Comparison of ENCODE assay signal across 17 cellular contexts in the genomic region with DNA sequence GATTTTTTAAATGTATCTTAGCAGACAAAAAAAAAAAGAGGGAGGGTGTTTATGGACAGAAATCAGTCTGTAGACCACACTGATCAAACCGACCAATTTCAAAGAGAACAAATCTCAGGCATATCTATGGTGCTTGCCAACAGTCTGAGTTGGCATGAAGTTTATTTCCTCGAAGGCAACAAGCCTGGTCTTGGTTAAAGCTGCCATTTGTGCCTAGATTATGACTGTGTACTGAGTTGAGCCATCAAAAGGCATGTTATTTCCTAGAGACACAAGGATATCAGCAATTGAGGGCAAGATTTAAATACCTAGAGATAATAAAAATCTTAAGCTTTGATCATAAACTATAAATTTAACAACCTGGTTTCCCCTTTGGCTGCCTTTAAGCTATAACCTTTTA.
DNase-seq lines count a peak whose midpoint lies in the region; ATAC-seq, FAIRE-seq and TF ChIP-seq lines count a peak whose summit lies in the region.
"Had no signal": no experiment of that assay in that cellular context is flagged by ENCODE, and none has a peak within 500 bp of the region (broad histone marks: within the 10 kb centered on the region; RNA-seq: fewer than 3 reads in every experiment).

No MANE protein-coding gene starts in this region.

- no peaks in the 10 kb centered on the region for H3K27me3 Mint-ChIP-seq in MCF 10A (ENCODE audit: insufficient read depth, unreplicated experiment)
- H3K27me3 Mint-ChIP-seq: CD8-positive, alpha-beta memory T cell had no signal

- H3K4me1 ChIP-seq in breast epithelium (no peaks in the 10 kb centered on the region), keratinocyte (ENCODE audit: control insufficient read depth, extremely low read depth, insufficient read depth, low read length) (peaks cover 5% of the 10 kb centered on the region), mesendoderm (ENCODE audit: control insufficient read depth, low read depth, low read length) (no peaks in the 10 kb centered on the region), Karpas-422 (ENCODE audit: low read length) (no peaks in the 10 kb centered on the region)
- H3K4me1 ChIP-seq: BLaER1, Caco-2 had no signal

- no peaks in the 10 kb centered on the region for H3K36me3 Mint-ChIP-seq in MCF 10A (ENCODE audit: insufficient read depth, unreplicated experiment)
- H3K36me3 Mint-ChIP-seq: CD8-positive, alpha-beta memory T cell had no signal

- TF ChIP-seq POLR2A in breast epithelium (IDR thresholded peaks at IDR 0.05): no peak

- no peak overlapping the region for H3K4me2 ChIP-seq in keratinocyte (ENCODE audit: control insufficient read depth, extremely low read depth, insufficient read depth, low read depth, low read length)
- no peak overlapping the region for H3K4me2 ChIP-seq in mesendoderm (ENCODE audit: low read length)
- H3K4me2 ChIP-seq in Karpas-422 (ENCODE audit: low read depth, low read length, poor library complexity, severe bottlenecking): no peak overlapping the region
- H3K4me2 ChIP-seq: BLaER1 had no signal

- H3K4me1 Mint-ChIP-seq in MCF 10A (ENCODE audit: insufficient read depth, unreplicated experiment): no peaks in the 10 kb centered on the region

- no peak overlapping the region for H4K8ac ChIP-seq in mesendoderm (ENCODE audit: low read depth, low read length)

- DNase-seq in MCF 10A (ENCODE audit: unreplicated experiment) (peak; percentile 16), breast epithelium (ENCODE audit: low spot score in 2 of 2) (no peak), keratinocyte (ENCODE audit: low read depth, low spot score) (no peak), urothelium cell line (ENCODE audit: low spot score) (no peak), mesendoderm (no peak), Karpas-422 (no peak)
- DNase-seq: 8988T; AML-193; Caco-2; CD8-positive, alpha-beta memory T cell; GOT3; H9 had no signal

- WGBS in mesendoderm (ENCODE audit: extremely low coverage, insufficient coverage, low lambda C conversion rate): no CpG with 5 or more reads among the region's 2 CpGs

- H3K4me3 Mint-ChIP-seq in MCF 10A (ENCODE audit: unreplicated experiment): no peak overlapping the region
- H3K4me3 Mint-ChIP-seq: CD8-positive, alpha-beta memory T cell; H9 had no signal

- H2BK15ac ChIP-seq in mesendoderm (replicated peaks; ENCODE audit: low read depth): no peak overlapping the region

- H3K23ac ChIP-seq in mesendoderm (ENCODE audit: low read length): no peak overlapping the region

- no TSS peak for BruUV-seq in MCF 10A (replicated peaks; lab: Mats Ljungman, UMichigan)

- H2AK5ac ChIP-seq in mesendoderm (ENCODE audit: low read length): no peak overlapping the region

- CTCF ChIA-PET in MCF 10A (lab: Yijun Ruan, JAX): interaction anchor here (0.7 to 1.5 kb wide), 4 partner anchors 11 to 859 kb away, joined by 3 to 5 read pairs (median 4); no protein-coding TSS in a partner anchor

- H3K36me3 ChIP-seq in breast epithelium (no peaks in the 10 kb centered on the region), keratinocyte (ENCODE audit: control insufficient read depth in 2 of 2, extremely low read depth in 1 of 2, insufficient read depth in 2 of 2, low read length in 2 of 2) (no peaks in the 10 kb centered on the region), mesendoderm (ENCODE audit: control insufficient read depth, insufficient read depth, low read length) (no peaks in the 10 kb centered on the region), Karpas-422 (ENCODE audit: insufficient read depth, low read length) (no peaks in the 10 kb centered on the region)
- H3K36me3 ChIP-seq: BLaER1 had no signal

- H3K4me3 ChIP-seq in breast epithelium (no peak overlapping the region), keratinocyte (ENCODE audit: control insufficient read depth in 2 of 3, extremely low read depth in 1 of 3, insufficient read depth in 2 of 3, low read depth in 1 of 3, low read length in 3 of 3) (no peak overlapping the region), mesendoderm (ENCODE audit: low read length) (no peak overlapping the region), Karpas-422 (ENCODE audit: low read length) (no peak overlapping the region)
- H3K4me3 ChIP-seq: BLaER1, GM12878 had no signal

- POLR2A ChIA-PET in MCF 10A (lab: Yijun Ruan, JAX): no interaction called here

- H3K27ac ChIP-seq in breast epithelium (no peak overlapping the region), keratinocyte (ENCODE audit: control insufficient read depth, insufficient read depth, low read length) (no peak overlapping the region), mesendoderm (ENCODE audit: low read depth, low read length) (no peak overlapping the region), Karpas-422 (ENCODE audit: low read length) (no peak overlapping the region)
- H3K27ac ChIP-seq: BLaER1 had no signal

- no peak overlapping the region for H4K5ac ChIP-seq in mesendoderm (ENCODE audit: low read length)

- no peak overlapping the region for H3K4ac ChIP-seq in mesendoderm (ENCODE audit: low read depth, low read length)

- H2AFZ ChIP-seq in keratinocyte (ENCODE audit: control insufficient read depth, low read length): no peak overlapping the region
- H2AFZ ChIP-seq in Karpas-422 (ENCODE audit: low read length): no peak overlapping the region

- H3K27ac Mint-ChIP-seq in MCF 10A (ENCODE audit: low read depth, unreplicated experiment): no peak overlapping the region
- H3K27ac Mint-ChIP-seq: CD8-positive, alpha-beta memory T cell; H9 had no signal

- H3K9me3 ChIP-seq in breast epithelium (no peaks in the 10 kb centered on the region), keratinocyte (ENCODE audit: control insufficient read depth, low read depth, low read length) (no peaks in the 10 kb centered on the region), Karpas-422 (ENCODE audit: low read length) (no peaks in the 10 kb centered on the region)
- H3K9me3 ChIP-seq: BLaER1, Caco-2 had no signal

- no peak overlapping the region for H2BK5ac ChIP-seq in mesendoderm (ENCODE audit: low read length)

- no peaks in the 10 kb centered on the region for H4K20me1 ChIP-seq in keratinocyte (ENCODE audit: control insufficient read depth, extremely low read depth, insufficient read depth, low read length)
- no peaks in the 10 kb centered on the region for H4K20me1 ChIP-seq in Karpas-422 (ENCODE audit: insufficient read depth, low read depth, low read length)
- H4K20me1 ChIP-seq: BLaER1 had no signal

- peak; percentile 58 for ATAC-seq in esophagus mucosa
- no peak for ATAC-seq in GM19467 (IDR thresholded peaks at IDR 0.05; ENCODE audit: unreplicated experiment)
- ATAC-seq: GM12878 had no signal

- H2BK120ac ChIP-seq in mesendoderm (ENCODE audit: low read depth, low read length): no peak overlapping the region

- H3K18ac ChIP-seq in mesendoderm (ENCODE audit: low read length): no peak overlapping the region

- no peak overlapping the region for H3K56ac ChIP-seq in mesendoderm (ENCODE audit: low read length)

- peak; percentile 63 for FAIRE-seq in keratinocyte (lab: Jason Lieb, UNC)
- FAIRE-seq in urothelium cell line (lab: Jason Lieb, UNC): peak; percentile 27
- FAIRE-seq: GM12878, GM18507 had no signal

- H3K9me2 ChIP-seq in Karpas-422 (replicated peaks; ENCODE audit: insufficient read depth, low read length): no peaks in the 10 kb centered on the region

- H3K79me2 ChIP-seq in keratinocyte (ENCODE audit: control insufficient read depth, insufficient read depth, low read length) (no peaks in the 10 kb centered on the region), mesendoderm (ENCODE audit: control insufficient read depth, insufficient read depth, low read length) (no peaks in the 10 kb centered on the region), Karpas-422 (ENCODE audit: low read length) (no peaks in the 10 kb centered on the region)

- H3K79me1 ChIP-seq in mesendoderm (ENCODE audit: low read length): no peaks in the 10 kb centered on the region

- intact Hi-C loops in MCF 10A (cut with micrococcal nuclease) (no loop called here), breast epithelium (cut with DNase I; ENCODE audit: low total_unique reads) (no loop called here)

- no peak for TF ChIP-seq CTCF in MCF 10A (IDR thresholded peaks at IDR 0.05; ENCODE audit: unreplicated experiment)
- TF ChIP-seq CTCF in breast epithelium (IDR thresholded peaks at IDR 0.05): no peak
- TF ChIP-seq CTCF in keratinocyte (optimal IDR thresholded peaks at IDR 0.05 in 1 of 3, IDR thresholded peaks at IDR 0.05 in 1 of 3, conservative IDR thresholded peaks at IDR 0.05 in 1 of 3; ENCODE audit: extremely low read depth in 1 of 3, insufficient read depth in 2 of 3, low read length in 3 of 3): no peak

- H3K9ac ChIP-seq in keratinocyte (ENCODE audit: control insufficient read depth, extremely low read depth, insufficient read depth, low read length) (no peak overlapping the region), mesendoderm (ENCODE audit: low read length) (no peak overlapping the region), Karpas-422 (ENCODE audit: low read length) (no peak overlapping the region)
- H3K9ac ChIP-seq: BLaER1 had no signal

- H3K9me3 Mint-ChIP-seq in MCF 10A (ENCODE audit: unreplicated experiment): no peaks in the 10 kb centered on the region
- H3K9me3 Mint-ChIP-seq: CD8-positive, alpha-beta memory T cell; H9 had no signal

- H3K27me3 ChIP-seq in breast epithelium (no peaks in the 10 kb centered on the region), keratinocyte (ENCODE audit: control insufficient read depth, extremely low read depth, insufficient read depth, low read length) (no peaks in the 10 kb centered on the region), mesendoderm (ENCODE audit: insufficient read depth, low read length, poor library complexity) (no peaks in the 10 kb centered on the region), Karpas-422 (ENCODE audit: low read length) (no peaks in the 10 kb centered on the region)
- H3K27me3 ChIP-seq: BLaER1 had no signal

- no peaks in the 10 kb centered on the region for H3K9me1 ChIP-seq in keratinocyte (ENCODE audit: control insufficient read depth, extremely low read depth, insufficient read depth, low read length)

- dilution Hi-C loops in keratinocyte (cut with MboI; ENCODE audit: extremely low pct_ligation_motif_present, low sequenced_read_pairs): no loop called here
